In the genomic region with DNA sequence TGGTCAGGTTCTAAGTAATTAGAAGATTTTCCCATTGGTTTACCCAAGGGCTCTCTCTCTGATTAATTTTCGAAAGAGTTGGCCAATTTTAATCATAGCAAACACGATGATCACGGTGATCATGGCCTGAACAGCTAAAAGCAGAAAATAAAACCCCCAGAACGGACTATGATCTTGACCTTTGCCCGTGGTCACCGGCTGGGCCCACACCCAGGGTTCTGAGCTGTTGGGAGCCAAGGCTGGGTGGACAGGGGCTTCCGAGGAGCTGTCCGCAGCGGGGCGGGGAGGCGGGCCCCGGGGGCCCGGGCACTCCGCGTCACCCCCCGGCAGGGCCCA, we compare ENCODE assay signal across 1 cellular context.
TF ChIP-seq lines count a peak whose summit lies in the region.

No MANE protein-coding gene starts in this region.

TF ChIP-seq in HepG2, 621 proteins besides CTCF, POLR2A, EP300 and RAD21 (continued from another document and continues in another):
- TF ChIP-seq, protein P1, sequence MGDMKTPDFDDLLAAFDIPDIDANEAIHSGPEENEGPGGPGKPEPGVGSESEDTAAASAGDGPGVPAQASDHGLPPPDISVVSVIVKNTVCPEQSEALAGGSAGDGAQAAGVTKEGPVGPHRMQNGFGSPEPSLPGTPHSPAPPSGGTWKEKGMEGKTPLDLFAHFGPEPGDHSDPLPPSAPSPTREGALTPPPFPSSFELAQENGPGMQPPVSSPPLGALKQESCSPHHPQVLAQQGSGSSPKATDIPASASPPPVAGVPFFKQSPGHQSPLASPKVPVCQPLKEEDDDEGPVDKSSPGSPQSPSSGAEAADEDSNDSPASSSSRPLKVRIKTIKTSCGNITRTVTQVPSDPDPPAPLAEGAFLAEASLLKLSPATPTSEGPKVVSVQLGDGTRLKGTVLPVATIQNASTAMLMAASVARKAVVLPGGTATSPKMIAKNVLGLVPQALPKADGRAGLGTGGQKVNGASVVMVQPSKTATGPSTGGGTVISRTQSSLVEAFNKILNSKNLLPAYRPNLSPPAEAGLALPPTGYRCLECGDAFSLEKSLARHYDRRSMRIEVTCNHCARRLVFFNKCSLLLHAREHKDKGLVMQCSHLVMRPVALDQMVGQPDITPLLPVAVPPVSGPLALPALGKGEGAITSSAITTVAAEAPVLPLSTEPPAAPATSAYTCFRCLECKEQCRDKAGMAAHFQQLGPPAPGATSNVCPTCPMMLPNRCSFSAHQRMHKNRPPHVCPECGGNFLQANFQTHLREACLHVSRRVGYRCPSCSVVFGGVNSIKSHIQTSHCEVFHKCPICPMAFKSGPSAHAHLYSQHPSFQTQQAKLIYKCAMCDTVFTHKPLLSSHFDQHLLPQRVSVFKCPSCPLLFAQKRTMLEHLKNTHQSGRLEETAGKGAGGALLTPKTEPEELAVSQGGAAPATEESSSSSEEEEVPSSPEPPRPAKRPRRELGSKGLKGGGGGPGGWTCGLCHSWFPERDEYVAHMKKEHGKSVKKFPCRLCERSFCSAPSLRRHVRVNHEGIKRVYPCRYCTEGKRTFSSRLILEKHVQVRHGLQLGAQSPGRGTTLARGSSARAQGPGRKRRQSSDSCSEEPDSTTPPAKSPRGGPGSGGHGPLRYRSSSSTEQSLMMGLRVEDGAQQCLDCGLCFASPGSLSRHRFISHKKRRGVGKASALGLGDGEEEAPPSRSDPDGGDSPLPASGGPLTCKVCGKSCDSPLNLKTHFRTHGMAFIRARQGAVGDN (CRISPR knock-in tag; IDR thresholded peaks at IDR 0.05), result peak; percentile 41; the same call in 1 of the 2 replicates
- peak; percentile 5; the same call in 1 of the 2 replicates for TF ChIP-seq SALL1 (CRISPR knock-in tag; IDR thresholded peaks at IDR 0.05)
- TF ChIP-seq ZSCAN20 (CRISPR knock-in tag; IDR thresholded peaks at IDR 0.05; ENCODE audit: borderline replicate concordance), result 0 out of 2 replicates have a peak, but pooled peaks have one; percentile 55
- no peak for TF ChIP-seq ZNF317 (CRISPR knock-in tag; IDR thresholded peaks at IDR 0.05)
- no peak for TF ChIP-seq PHF8 (CRISPR knock-in tag; IDR thresholded peaks at IDR 0.05)
- TF ChIP-seq HNF4G (IDR thresholded peaks at IDR 0.05; ENCODE audit: borderline replicate concordance, low read depth, low read length), result peak; percentile 57
- TF ChIP-seq HNF4G (CRISPR knock-in tag; IDR thresholded peaks at IDR 0.05; ENCODE audit: borderline replicate concordance, low read depth), result no peak
- TF ChIP-seq, protein P2, sequence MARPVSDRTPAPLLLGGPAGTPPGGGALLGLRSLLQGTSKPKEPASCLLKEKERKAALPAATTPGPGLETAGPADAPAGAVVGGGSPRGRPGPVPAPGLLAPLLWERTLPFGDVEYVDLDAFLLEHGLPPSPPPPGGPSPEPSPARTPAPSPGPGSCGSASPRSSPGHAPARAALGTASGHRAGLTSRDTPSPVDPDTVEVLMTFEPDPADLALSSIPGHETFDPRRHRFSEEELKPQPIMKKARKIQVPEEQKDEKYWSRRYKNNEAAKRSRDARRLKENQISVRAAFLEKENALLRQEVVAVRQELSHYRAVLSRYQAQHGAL (CRISPR knock-in tag; IDR thresholded peaks at IDR 0.05; ENCODE audit: not compliant biosample characterization), result no peak
- no peak for TF ChIP-seq ZNF207 (IDR thresholded peaks at IDR 0.05; ENCODE audit: borderline replicate concordance)
- TF ChIP-seq ZBTB7A (CRISPR knock-in tag; IDR thresholded peaks at IDR 0.05), result no peak
- no peak for TF ChIP-seq MAFF (IDR thresholded peaks at IDR 0.05; ENCODE audit: low read depth, low read length)
- TF ChIP-seq MIER3 (CRISPR knock-in tag; IDR thresholded peaks at IDR 0.05; ENCODE audit: borderline replicate concordance), result no peak
- TF ChIP-seq ZNF746 (CRISPR knock-in tag; IDR thresholded peaks at IDR 0.05), result 0 out of 2 replicates have a peak, but pooled peaks have one; percentile 20
- TF ChIP-seq ATF7 (IDR thresholded peaks at IDR 0.05), result no peak
- TF ChIP-seq ATF7 (CRISPR knock-in tag; IDR thresholded peaks at IDR 0.05), result no peak
- TF ChIP-seq, protein P3, sequence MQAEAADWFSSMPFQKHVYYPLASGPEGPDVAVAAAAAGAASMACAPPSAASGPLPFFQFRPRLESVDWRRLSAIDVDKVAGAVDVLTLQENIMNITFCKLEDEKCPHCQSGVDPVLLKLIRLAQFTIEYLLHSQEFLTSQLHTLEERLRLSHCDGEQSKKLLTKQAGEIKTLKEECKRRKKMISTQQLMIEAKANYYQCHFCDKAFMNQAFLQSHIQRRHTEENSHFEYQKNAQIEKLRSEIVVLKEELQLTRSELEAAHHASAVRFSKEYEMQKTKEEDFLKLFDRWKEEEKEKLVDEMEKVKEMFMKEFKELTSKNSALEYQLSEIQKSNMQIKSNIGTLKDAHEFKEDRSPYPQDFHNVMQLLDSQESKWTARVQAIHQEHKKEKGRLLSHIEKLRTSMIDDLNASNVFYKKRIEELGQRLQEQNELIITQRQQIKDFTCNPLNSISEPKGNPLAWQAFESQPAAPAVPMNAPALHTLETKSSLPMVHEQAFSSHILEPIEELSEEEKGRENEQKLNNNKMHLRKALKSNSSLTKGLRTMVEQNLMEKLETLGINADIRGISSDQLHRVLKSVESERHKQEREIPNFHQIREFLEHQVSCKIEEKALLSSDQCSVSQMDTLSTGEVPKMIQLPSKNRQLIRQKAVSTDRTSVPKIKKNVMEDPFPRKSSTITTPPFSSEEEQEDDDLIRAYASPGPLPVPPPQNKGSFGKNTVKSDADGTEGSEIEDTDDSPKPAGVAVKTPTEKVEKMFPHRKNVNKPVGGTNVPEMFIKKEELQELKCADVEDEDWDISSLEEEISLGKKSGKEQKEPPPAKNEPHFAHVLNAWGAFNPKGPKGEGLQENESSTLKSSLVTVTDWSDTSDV (CRISPR knock-in tag; IDR thresholded peaks at IDR 0.05), result no peak
- no peak for TF ChIP-seq MTA3 (CRISPR knock-in tag; IDR thresholded peaks at IDR 0.05)
- no peak for TF ChIP-seq SMAD3 (CRISPR knock-in tag; IDR thresholded peaks at IDR 0.05)
- TF ChIP-seq, protein P4, sequence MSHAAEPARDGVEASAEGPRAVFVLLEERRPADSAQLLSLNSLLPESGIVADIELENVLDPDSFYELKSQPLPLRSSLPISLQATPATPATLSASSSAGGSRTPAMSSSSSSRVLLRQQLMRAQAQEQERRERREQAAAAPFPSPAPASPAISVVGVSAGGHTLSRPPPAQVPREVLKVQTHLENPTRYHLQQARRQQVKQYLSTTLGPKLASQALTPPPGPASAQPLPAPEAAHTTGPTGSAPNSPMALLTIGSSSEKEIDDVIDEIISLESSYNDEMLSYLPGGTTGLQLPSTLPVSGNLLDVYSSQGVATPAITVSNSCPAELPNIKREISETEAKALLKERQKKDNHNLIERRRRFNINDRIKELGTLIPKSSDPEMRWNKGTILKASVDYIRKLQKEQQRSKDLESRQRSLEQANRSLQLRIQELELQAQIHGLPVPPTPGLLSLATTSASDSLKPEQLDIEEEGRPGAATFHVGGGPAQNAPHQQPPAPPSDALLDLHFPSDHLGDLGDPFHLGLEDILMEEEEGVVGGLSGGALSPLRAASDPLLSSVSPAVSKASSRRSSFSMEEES (CRISPR knock-in tag; IDR thresholded peaks at IDR 0.05), result no peak
- TF ChIP-seq, protein P5, sequence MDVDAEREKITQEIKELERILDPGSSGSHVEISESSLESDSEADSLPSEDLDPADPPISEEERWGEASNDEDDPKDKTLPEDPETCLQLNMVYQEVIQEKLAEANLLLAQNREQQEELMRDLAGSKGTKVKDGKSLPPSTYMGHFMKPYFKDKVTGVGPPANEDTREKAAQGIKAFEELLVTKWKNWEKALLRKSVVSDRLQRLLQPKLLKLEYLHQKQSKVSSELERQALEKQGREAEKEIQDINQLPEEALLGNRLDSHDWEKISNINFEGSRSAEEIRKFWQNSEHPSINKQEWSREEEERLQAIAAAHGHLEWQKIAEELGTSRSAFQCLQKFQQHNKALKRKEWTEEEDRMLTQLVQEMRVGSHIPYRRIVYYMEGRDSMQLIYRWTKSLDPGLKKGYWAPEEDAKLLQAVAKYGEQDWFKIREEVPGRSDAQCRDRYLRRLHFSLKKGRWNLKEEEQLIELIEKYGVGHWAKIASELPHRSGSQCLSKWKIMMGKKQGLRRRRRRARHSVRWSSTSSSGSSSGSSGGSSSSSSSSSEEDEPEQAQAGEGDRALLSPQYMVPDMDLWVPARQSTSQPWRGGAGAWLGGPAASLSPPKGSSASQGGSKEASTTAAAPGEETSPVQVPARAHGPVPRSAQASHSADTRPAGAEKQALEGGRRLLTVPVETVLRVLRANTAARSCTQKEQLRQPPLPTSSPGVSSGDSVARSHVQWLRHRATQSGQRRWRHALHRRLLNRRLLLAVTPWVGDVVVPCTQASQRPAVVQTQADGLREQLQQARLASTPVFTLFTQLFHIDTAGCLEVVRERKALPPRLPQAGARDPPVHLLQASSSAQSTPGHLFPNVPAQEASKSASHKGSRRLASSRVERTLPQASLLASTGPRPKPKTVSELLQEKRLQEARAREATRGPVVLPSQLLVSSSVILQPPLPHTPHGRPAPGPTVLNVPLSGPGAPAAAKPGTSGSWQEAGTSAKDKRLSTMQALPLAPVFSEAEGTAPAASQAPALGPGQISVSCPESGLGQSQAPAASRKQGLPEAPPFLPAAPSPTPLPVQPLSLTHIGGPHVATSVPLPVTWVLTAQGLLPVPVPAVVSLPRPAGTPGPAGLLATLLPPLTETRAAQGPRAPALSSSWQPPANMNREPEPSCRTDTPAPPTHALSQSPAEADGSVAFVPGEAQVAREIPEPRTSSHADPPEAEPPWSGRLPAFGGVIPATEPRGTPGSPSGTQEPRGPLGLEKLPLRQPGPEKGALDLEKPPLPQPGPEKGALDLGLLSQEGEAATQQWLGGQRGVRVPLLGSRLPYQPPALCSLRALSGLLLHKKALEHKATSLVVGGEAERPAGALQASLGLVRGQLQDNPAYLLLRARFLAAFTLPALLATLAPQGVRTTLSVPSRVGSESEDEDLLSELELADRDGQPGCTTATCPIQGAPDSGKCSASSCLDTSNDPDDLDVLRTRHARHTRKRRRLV (CRISPR knock-in tag; IDR thresholded peaks at IDR 0.05), result no peak
- no peak for TF ChIP-seq HDAC1 (CRISPR knock-in tag; IDR thresholded peaks at IDR 0.05)
- TF ChIP-seq, protein P6, sequence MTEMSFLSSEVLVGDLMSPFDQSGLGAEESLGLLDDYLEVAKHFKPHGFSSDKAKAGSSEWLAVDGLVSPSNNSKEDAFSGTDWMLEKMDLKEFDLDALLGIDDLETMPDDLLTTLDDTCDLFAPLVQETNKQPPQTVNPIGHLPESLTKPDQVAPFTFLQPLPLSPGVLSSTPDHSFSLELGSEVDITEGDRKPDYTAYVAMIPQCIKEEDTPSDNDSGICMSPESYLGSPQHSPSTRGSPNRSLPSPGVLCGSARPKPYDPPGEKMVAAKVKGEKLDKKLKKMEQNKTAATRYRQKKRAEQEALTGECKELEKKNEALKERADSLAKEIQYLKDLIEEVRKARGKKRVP (CRISPR knock-in tag; IDR thresholded peaks at IDR 0.05), result no peak
- TF ChIP-seq, protein P7, sequence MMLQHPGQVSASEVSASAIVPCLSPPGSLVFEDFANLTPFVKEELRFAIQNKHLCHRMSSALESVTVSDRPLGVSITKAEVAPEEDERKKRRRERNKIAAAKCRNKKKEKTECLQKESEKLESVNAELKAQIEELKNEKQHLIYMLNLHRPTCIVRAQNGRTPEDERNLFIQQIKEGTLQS (CRISPR knock-in tag; IDR thresholded peaks at IDR 0.05), result no peak
- TF ChIP-seq, protein P8, sequence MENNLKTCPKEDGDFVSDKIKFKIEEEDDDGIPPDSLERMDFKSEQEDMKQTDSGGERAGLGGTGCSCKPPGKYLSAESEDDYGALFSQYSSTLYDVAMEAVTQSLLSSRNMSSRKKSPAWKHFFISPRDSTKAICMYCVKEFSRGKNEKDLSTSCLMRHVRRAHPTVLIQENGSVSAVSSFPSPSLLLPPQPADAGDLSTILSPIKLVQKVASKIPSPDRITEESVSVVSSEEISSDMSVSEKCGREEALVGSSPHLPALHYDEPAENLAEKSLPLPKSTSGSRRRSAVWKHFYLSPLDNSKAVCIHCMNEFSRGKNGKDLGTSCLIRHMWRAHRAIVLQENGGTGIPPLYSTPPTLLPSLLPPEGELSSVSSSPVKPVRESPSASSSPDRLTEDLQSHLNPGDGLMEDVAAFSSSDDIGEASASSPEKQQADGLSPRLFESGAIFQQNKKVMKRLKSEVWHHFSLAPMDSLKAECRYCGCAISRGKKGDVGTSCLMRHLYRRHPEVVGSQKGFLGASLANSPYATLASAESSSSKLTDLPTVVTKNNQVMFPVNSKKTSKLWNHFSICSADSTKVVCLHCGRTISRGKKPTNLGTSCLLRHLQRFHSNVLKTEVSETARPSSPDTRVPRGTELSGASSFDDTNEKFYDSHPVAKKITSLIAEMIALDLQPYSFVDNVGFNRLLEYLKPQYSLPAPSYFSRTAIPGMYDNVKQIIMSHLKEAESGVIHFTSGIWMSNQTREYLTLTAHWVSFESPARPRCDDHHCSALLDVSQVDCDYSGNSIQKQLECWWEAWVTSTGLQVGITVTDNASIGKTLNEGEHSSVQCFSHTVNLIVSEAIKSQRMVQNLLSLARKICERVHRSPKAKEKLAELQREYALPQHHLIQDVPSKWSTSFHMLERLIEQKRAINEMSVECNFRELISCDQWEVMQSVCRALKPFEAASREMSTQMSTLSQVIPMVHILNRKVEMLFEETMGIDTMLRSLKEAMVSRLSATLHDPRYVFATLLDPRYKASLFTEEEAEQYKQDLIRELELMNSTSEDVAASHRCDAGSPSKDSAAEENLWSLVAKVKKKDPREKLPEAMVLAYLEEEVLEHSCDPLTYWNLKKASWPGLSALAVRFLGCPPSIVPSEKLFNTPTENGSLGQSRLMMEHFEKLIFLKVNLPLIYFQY (CRISPR knock-in tag; IDR thresholded peaks at IDR 0.05; ENCODE audit: borderline replicate concordance), result no peak
- TF ChIP-seq, protein P9, sequence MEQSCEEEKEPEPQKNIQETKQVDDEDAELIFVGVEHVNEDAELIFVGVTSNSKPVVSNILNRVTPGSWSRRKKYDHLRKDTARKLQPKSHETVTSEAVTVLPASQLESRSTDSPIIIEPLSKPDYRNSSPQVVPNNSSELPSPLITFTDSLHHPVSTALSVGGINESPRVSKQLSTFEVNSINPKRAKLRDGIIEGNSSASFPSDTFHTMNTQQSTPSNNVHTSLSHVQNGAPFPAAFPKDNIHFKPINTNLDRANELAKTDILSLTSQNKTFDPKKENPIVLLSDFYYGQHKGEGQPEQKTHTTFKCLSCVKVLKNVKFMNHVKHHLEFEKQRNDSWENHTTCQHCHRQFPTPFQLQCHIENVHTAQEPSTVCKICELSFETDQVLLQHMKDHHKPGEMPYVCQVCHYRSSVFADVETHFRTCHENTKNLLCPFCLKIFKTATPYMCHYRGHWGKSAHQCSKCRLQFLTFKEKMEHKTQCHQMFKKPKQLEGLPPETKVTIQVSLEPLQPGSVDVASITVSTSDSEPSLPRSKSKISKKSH (CRISPR knock-in tag; IDR thresholded peaks at IDR 0.05; ENCODE audit: borderline replicate concordance), result no peak
- no peak for TF ChIP-seq SMYD3 (CRISPR knock-in tag; IDR thresholded peaks at IDR 0.05)
- no peak for TF ChIP-seq PHF20 (CRISPR knock-in tag; IDR thresholded peaks at IDR 0.05)
- TF ChIP-seq KLF11 (CRISPR knock-in tag; IDR thresholded peaks at IDR 0.05), result no peak
- TF ChIP-seq TSC22D2 (CRISPR knock-in tag; IDR thresholded peaks at IDR 0.05; ENCODE audit: borderline replicate concordance), result no peak
- TF ChIP-seq RFX1 (IDR thresholded peaks at IDR 0.05), result no peak
- TF ChIP-seq, protein P10, sequence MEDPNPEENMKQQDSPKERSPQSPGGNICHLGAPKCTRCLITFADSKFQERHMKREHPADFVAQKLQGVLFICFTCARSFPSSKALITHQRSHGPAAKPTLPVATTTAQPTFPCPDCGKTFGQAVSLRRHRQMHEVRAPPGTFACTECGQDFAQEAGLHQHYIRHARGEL (CRISPR knock-in tag; IDR thresholded peaks at IDR 0.05), result no peak
- no peak for TF ChIP-seq HMGA1 (CRISPR knock-in tag; conservative IDR thresholded peaks at IDR 0.05)
- TF ChIP-seq ZNF564 (CRISPR knock-in tag; IDR thresholded peaks at IDR 0.05), result no peak
- 0 out of 2 replicates have a peak, but pooled peaks have one; percentile 24 for TF ChIP-seq GFI1 (CRISPR knock-in tag; IDR thresholded peaks at IDR 0.05; ENCODE audit: borderline replicate concordance)
- no peak for TF ChIP-seq CHCHD3 (CRISPR knock-in tag; IDR thresholded peaks at IDR 0.05)
- TF ChIP-seq ZKSCAN5 (CRISPR knock-in tag; IDR thresholded peaks at IDR 0.05), result no peak
